ENCODE assay signal across 10 cellular contexts in genomic region chr12:52907092-52907810, GRCh38. TPM values are rescaled to one million over a fixed set of nuclear protein-coding genes. Genes with fewer than 3 reads are reported as not detected.
DNase-seq lines count a peak whose midpoint lies in the region; TF ChIP-seq lines count a peak whose summit lies in the region.
"Had no signal": no experiment of that assay in that cellular context is flagged by ENCODE, and none has a peak within 500 bp of the region (broad histone marks: within the 10 kb centered on the region; RNA-seq: fewer than 3 reads in every experiment).

No MANE protein-coding gene starts in this region.

- H3K36me3 ChIP-seq in osteoblast (ENCODE audit: insufficient read depth, low read length) = no peaks in the 10 kb centered on the region

- peak overlapping the region; percentile 23 for H2AFZ ChIP-seq in osteoblast (ENCODE audit: low read length)

- H3K9me3 ChIP-seq in osteoblast (ENCODE audit: low read depth, low read length) = no peaks in the 10 kb centered on the region

- peaks cover 14% of the 10 kb centered on the region for H3K4me1 ChIP-seq in osteoblast (ENCODE audit: insufficient read depth, low read length)

- H3K27ac ChIP-seq in osteoblast (ENCODE audit: low read depth, low read length) = peak overlapping the region; percentile 62

- DNase-seq in EH (ENCODE audit: low read depth) (peak; percentile 45), NCI-H2107 (lab: John Stamatoyannopoulos, UW) (peak; percentile 75), dermis blood vessel endothelial cell (peak; percentile 49), osteoblast (ENCODE audit: insufficient read length, low spot score, missing footprints) (peak; percentile 50), amniotic stem cell (lab: John Stamatoyannopoulos, UW) (no peak), NCI-H1930 (lab: John Stamatoyannopoulos, UW) (no peak), hippocampal formation (lab: John Stamatoyannopoulos, UW) (no peak)
- no peak for DNase-seq in stimulated activated CD8-positive, alpha-beta memory T cell treated with anti-CD3 and anti-CD28 coated beads, Interleukin-4, amount 100 ng/mL, for 48 hours
- DNase-seq: stimulated activated CD4-positive, alpha-beta T cell treated with anti-CD3 and anti-CD28 coated beads, Interleukin-4, amount 100 ng/mL, for 24 hours had no signal

- no peak overlapping the region for H3K4me2 ChIP-seq in osteoblast (ENCODE audit: insufficient read depth, low read length)

- no peak overlapping the region for H3K4me3 ChIP-seq in osteoblast (ENCODE audit: insufficient read depth, low read length)

- no peaks in the 10 kb centered on the region for H4K20me1 ChIP-seq in osteoblast (ENCODE audit: insufficient read depth, low read length)

- no peaks in the 10 kb centered on the region for H3K27me3 ChIP-seq in osteoblast (ENCODE audit: insufficient read depth, low read length)

- TF ChIP-seq CTCF in osteoblast (IDR thresholded peaks at IDR 0.05; ENCODE audit: extremely low read depth, low read depth, low read length) = no peak

- H3K79me2 ChIP-seq in osteoblast (ENCODE audit: insufficient read depth, low read length) = no peaks in the 10 kb centered on the region

RNA-seq across cellular contexts. Expression of gene KRT8, which starts 2.4 kb away (rescaled TPM):
- total RNA-seq in dermis blood vessel endothelial cell (9.5 and 11.9 TPM in 2 replicates), osteoblast (2.9 and 5.1 TPM in 2 replicates)
- total RNA-seq: activated CD8-positive, alpha-beta memory T cell treated with anti-CD3 and anti-CD28 coated beads for 36 hours had no signal

RNA-seq across cellular contexts. Expression of gene KRT18, which starts 41.7 kb away (rescaled TPM):
- total RNA-seq in dermis blood vessel endothelial cell = 257 and 322 TPM in 2 replicates
- 22.4 and 61.9 TPM in 2 replicates for total RNA-seq in osteoblast

RNA-seq across cellular contexts. Expression of gene KRT78, which starts 58.5 kb away (rescaled TPM):
- total RNA-seq in dermis blood vessel endothelial cell (not detected in 2 replicates), osteoblast (not detected in 2 replicates)
- total RNA-seq: activated CD8-positive, alpha-beta memory T cell treated with anti-CD3 and anti-CD28 coated beads for 36 hours had no signal

Comparison
In these comparisons a context has a peak if more than half of its experiments do, and no peak if none do; other contexts are left out.
1. DNase-seq: peak in EH (single experiment), NCI-H2107 (single experiment), dermis blood vessel endothelial cell (single experiment) and osteoblast (single experiment); none in stimulated activated CD8-positive, alpha-beta memory T cell treated with anti-CD3 and anti-CD28 coated beads, Interleukin-4, amount 100 ng/mL, for 48 hours (single experiment), amniotic stem cell (single experiment), NCI-H1930 (0 of 2) and hippocampal formation (0 of 2).